In the genomic region with DNA sequence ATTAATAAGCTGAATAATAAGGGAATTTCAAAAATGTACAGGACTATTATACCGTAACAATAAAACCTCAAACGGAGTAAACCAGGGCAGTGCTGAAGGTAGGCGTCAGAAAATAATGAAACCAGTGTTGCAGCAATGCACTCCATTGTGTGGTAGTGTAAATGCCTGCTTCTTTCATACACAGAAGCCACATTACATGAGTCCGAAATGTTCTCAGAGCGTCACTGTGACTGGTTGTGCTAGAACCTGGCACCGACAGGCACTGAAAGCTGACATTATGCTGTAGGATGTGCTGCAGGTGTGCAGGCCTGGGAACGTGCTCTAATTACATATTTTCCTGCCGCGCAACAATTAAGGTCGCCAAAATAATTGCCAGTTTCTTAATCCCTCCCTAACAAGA, we compare ENCODE assay signal across 16 cellular contexts. TPM values are rescaled to one million over a fixed set of nuclear protein-coding genes. Genes with fewer than 3 reads are reported as not detected.
A peak's percentile ranks its signal among the peaks of the same experiment; 100 is the strongest.
DNase-seq lines count a peak whose midpoint lies in the region; ATAC-seq lines count a peak whose summit lies in the region.
"Had no signal": no experiment of that assay in that cellular context is flagged by ENCODE, and none has a peak within 500 bp of the region (broad histone marks: within the 10 kb centered on the region; RNA-seq: fewer than 3 reads in every experiment).

No MANE protein-coding gene starts in this region.

- DNase-seq in NCI-H1105 treated with DMSO at 0.1 percent for 48 hours (lab: John Stamatoyannopoulos, UW) (peak; percentile 68), anterior cingulate cortex (lab: John Stamatoyannopoulos, UW) (peak in 31 of 58 donors; percentile 29 to 93 (median 65)), inferior parietal cortex (ENCODE audit: extremely low spot score) (peak; percentile 84), sciatic nerve (ENCODE audit: low spot score) (no peak), GM23248 (no peak), mucosa of gallbladder (ENCODE audit: low spot score) (no peak)
- no peak for DNase-seq in activated effector memory CD4-positive, alpha-beta T cell treated with anti-CD3 and anti-CD28 coated beads, Interleukin-2, amount 50 U/mL, for 16 hours
- DNase-seq: activated CD4-positive, alpha-beta T cell treated with anti-CD3 and anti-CD28 coated beads, Interleukin-2, amount 10 ng/mL, durations not matched to agents 7 days and 5 days; activated naive CD4-positive, alpha-beta T cell treated with Interleukin-2 at 50 U/mL for 16 hours; foreskin melanocyte; left ventricle myocardium inferior; NCI-H345; ovary; stimulated activated CD4-positive, alpha-beta T cell treated with anti-CD3 and anti-CD28 coated beads, Interleukin-4, amount 100 ng/mL, for 24 hours had no signal

- no peaks in the 10 kb centered on the region for H3K27me3 ChIP-seq in GM23248 (replicated peaks; ENCODE audit: insufficient read depth)
- H3K27me3 ChIP-seq: ovary had no signal

- H3K36me3 ChIP-seq in GM23248 (ENCODE audit: low read depth): no peaks in the 10 kb centered on the region
- H3K36me3 ChIP-seq: left ventricle myocardium inferior, ovary had no signal

- in situ Hi-C loops in GM23248 (cut with MboI): no loop called here

- peaks cover 100% of the 10 kb centered on the region for H3K79me2 ChIP-seq in GM23248 (ENCODE audit: insufficient read depth)

- 67 to 70% methylated on average over 10 of the region's 10 CpGs for WGBS in GM23248 (ENCODE audit: low coverage in 1 of 2, low lambda C conversion rate in 2 of 2, missing lambda C conversion rate in 2 of 2), 2 experiments

- no peaks in the 10 kb centered on the region for H4K20me1 ChIP-seq in GM23248 (ENCODE audit: insufficient read depth)

- no peaks in the 10 kb centered on the region for H3K9me2 ChIP-seq in GM23248 (ENCODE audit: insufficient read depth)

- intact Hi-C loops in sciatic nerve (cut with DNase I): no loop called here

- no peak overlapping the region for H3K9ac ChIP-seq in GM23248

- H3K4me2 ChIP-seq in GM23248 (ENCODE audit: unreplicated experiment): no peak overlapping the region

- peak; percentile 38 for ATAC-seq in sciatic nerve

- H2AFZ ChIP-seq in GM23248: no peak overlapping the region

- H3K4me1 ChIP-seq in GM23248 (ENCODE audit: insufficient read depth): peaks cover 24% of the 10 kb centered on the region

- no peak overlapping the region for H3K4me3 ChIP-seq in GM23248
- H3K4me3 ChIP-seq: left ventricle myocardium inferior, ovary, skin epidermis had no signal

- H3K9me3 ChIP-seq in GM23248 (ENCODE audit: low read depth): no peaks in the 10 kb centered on the region
- H3K9me3 ChIP-seq: left ventricle myocardium inferior, ovary had no signal

- H3K27ac ChIP-seq in GM23248: no peak overlapping the region
- H3K27ac ChIP-seq: left ventricle myocardium inferior, ovary, skin epidermis had no signal

- 0 out of 2 replicates have a peak, but pooled peaks cover 6% of the 10 kb centered on the region for H3F3A ChIP-seq in GM23248 (ENCODE audit: insufficient read depth)

RNA-seq across cellular contexts. Expression of a gene that starts 53.3 kb away (rescaled TPM):
- total RNA-seq in sciatic nerve: 440 TPM
- 36.4 and 46.8 TPM in 2 replicates for total RNA-seq in GM23248 (2014; rRNA removed; shearing (Covaris generic))
- polyA plus RNA-seq in GM23248 (2016; fragmentation: Nextera tagmentation; extraction: Ambion mirVana): 25.6 and 26.2 TPM in 2 replicates
- 91.0 TPM for total RNA-seq in mucosa of gallbladder
- total RNA-seq: G401 had no signal

Comparison
In these comparisons a context has a peak if more than half of its experiments do, and no peak if none do; other contexts are left out.
1. DNase-seq: peak in NCI-H1105 treated with DMSO at 0.1 percent for 48 hours (single experiment), anterior cingulate cortex (31 of 58) and inferior parietal cortex (single experiment); none in sciatic nerve (single experiment), GM23248 (single experiment), mucosa of gallbladder (single experiment) and activated effector memory CD4-positive, alpha-beta T cell treated with anti-CD3 and anti-CD28 coated beads, Interleukin-2, amount 50 U/mL, for 16 hours (single experiment).